8 cellular contexts compared by ENCODE assay signal in the genomic region with DNA sequence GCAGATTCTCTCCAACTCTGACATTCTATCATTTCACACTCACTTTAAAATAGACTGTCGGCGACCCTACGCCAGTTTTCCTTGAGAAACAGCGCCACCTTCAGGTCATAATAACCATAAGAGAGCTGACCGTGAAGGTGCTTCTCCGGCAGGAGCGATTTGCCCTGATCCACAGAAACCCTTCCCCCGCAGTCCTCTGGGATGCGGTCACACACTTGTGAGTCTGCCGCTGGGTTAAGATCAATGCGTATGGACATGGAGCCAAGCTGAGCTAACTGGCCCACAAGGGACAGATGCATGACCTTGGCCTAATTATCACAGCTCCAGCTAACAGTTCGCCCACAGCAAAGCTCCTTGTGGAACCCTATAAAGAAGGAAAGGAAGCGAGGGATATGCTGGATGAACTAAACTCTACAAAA. TPM values are rescaled to one million over a fixed set of nuclear protein-coding genes. Genes with fewer than 3 reads are reported as not detected.
DNase-seq lines count a peak whose midpoint lies in the region; ATAC-seq, FAIRE-seq and TF ChIP-seq lines count a peak whose summit lies in the region.

No MANE protein-coding gene starts in this region.

- H3K4me3 ChIP-seq in BJ (ENCODE audit: low read depth, low read length) (no peak overlapping the region), HCT116 (replicated peaks in 1 of 2; ENCODE audit: low read depth in 1 of 2, low read length in 2 of 2) (peak overlapping the region in 1 of 2 experiments; percentile 13; a peak in 1 of 4 replicates), endothelial cell of umbilical vein (replicated peaks in 1 of 3; ENCODE audit: insufficient read depth in 1 of 3, low read depth in 1 of 3, low read length in 3 of 3) (no peak overlapping the region), mesendoderm (ENCODE audit: low read length) (no peak overlapping the region)

- no peak overlapping the region for H3K23ac ChIP-seq in mesendoderm (ENCODE audit: low read length)

- FAIRE-seq in endothelial cell of umbilical vein (lab: Jason Lieb, UNC): peak; percentile 77

- no peak overlapping the region for H3K56ac ChIP-seq in mesendoderm (ENCODE audit: low read length)

- dilution Hi-C loops in endothelial cell of umbilical vein (cut with MboI; ENCODE audit: extremely low pct_ligation_motif_present, low sequenced_read_pairs): no loop called here

- H2BK15ac ChIP-seq in mesendoderm (replicated peaks; ENCODE audit: low read depth): no peak overlapping the region

- H4K5ac ChIP-seq in mesendoderm (ENCODE audit: low read length): no peak overlapping the region

- H4K8ac ChIP-seq in mesendoderm (ENCODE audit: low read depth, low read length): no peak overlapping the region

- CTCF ChIA-PET in BJ (lab: Yijun Ruan, JAX): interaction anchor here (0.7 to 3.7 kb wide), 34 partner anchors 11 to 370 kb away, joined by 3 to 44 read pairs (median 4); no protein-coding TSS in a partner anchor
- CTCF ChIA-PET in HCT116 (lab: Charles Lee): interaction anchor here (0.5 to 3.3 kb wide), 29 partner anchors 8 to 410 kb away, joined by 3 to 32 read pairs (median 3); a partner anchor contains a TSS
- CTCF ChIA-PET in endothelial cell of umbilical vein (lab: Charles Lee): interaction anchor here (0.6 to 3.9 kb wide), 93 partner anchors 8 to 596 kb away, joined by 3 to 133 read pairs (median 5); a partner anchor contains a TSS

- DNase-seq in BJ (ENCODE audit: low read depth) (no peak), HCT116 (ENCODE audit: low read depth, low spot score) (peak; percentile 68), NCI-H510A (lab: John Stamatoyannopoulos, UW) (peak; percentile 63), endothelial cell of umbilical vein (ENCODE audit: low read depth, low spot score) (peak; percentile 58), mesendoderm (peak; percentile 87)
- peak; percentile 37 for DNase-seq in activated CD4-positive, alpha-beta T cell treated with anti-CD3 and anti-CD28 coated beads, Interleukin-2, amount 50 U/mL, for 1 hour
- peak; percentile 27 for DNase-seq in stimulated activated naive CD4-positive, alpha-beta T cell treated with Interleukin-2 at 50 U/mL for 16 hours (lab: John Stamatoyannopoulos, UW)

- H3K4ac ChIP-seq in mesendoderm (ENCODE audit: low read depth, low read length): no peak overlapping the region

- no peaks in the 10 kb centered on the region for H3K9me2 ChIP-seq in HCT116 (ENCODE audit: insufficient read depth)

- no peaks in the 10 kb centered on the region for H4K20me1 ChIP-seq in HCT116 (ENCODE audit: insufficient read depth)
- no peaks in the 10 kb centered on the region for H4K20me1 ChIP-seq in endothelial cell of umbilical vein (replicated peaks; ENCODE audit: control insufficient read depth, extremely low read depth, insufficient read depth, low read length)

- POLR2A ChIA-PET in BJ (lab: Charles Lee) (interaction anchor here (0.5 kb wide), 1 partner anchor 69 kb away, joined by 4 read pairs; a partner anchor contains a TSS), HCT116 (lab: Charles Lee) (no interaction called here), endothelial cell of umbilical vein (lab: Charles Lee) (no interaction called here)

- WGBS in mesendoderm (ENCODE audit: extremely low coverage, insufficient coverage, low lambda C conversion rate): no CpG with 5 or more reads among the region's 13 CpGs

- no peak overlapping the region for H2AK5ac ChIP-seq in mesendoderm (ENCODE audit: low read length)

- H3K4me2 ChIP-seq in HCT116 (ENCODE audit: low read length) (peak overlapping the region; percentile 67), endothelial cell of umbilical vein (ENCODE audit: insufficient read depth, low read length) (no peak overlapping the region), mesendoderm (ENCODE audit: low read length) (no peak overlapping the region)

- H2BK120ac ChIP-seq in mesendoderm (ENCODE audit: low read depth, low read length): no peak overlapping the region

- H3K9me1 ChIP-seq in endothelial cell of umbilical vein (replicated peaks; ENCODE audit: control insufficient read depth, extremely low read depth, insufficient read depth, low read length): no peaks in the 10 kb centered on the region

- TF ChIP-seq POLR2A in HCT116 (IDR thresholded peaks at IDR 0.05; ENCODE audit: borderline replicate concordance, extremely low read depth, insufficient read depth, insufficient read length) (no peak), endothelial cell of umbilical vein (IDR thresholded peaks at IDR 0.05; ENCODE audit: low read depth, low read length) (no peak)

- intact Hi-C loops in HCT116 (cut with micrococcal nuclease) (loop anchor here (1.0 to 5.0 kb wide), 6 partner anchors 65 to 544 kb away; no protein-coding TSS in a partner anchor), endothelial cell of umbilical vein (cut with micrococcal nuclease) (loop anchor here (1.0 to 5.0 kb wide), 5 partner anchors 70 to 365 kb away; no protein-coding TSS in a partner anchor)

- ATAC-seq in HCT116 (peak; percentile 92), GM21526 (IDR thresholded peaks at IDR 0.05; ENCODE audit: low FRiP score, unreplicated experiment) (no peak)

- H3K36me3 ChIP-seq in BJ (ENCODE audit: control insufficient read depth, insufficient read depth, low read length) (no peaks in the 10 kb centered on the region), HCT116 (ENCODE audit: control insufficient read depth in 1 of 2, insufficient read depth in 2 of 2, low read length in 2 of 2) (no peaks in the 10 kb centered on the region), endothelial cell of umbilical vein (ENCODE audit: control insufficient read depth in 2 of 2, extremely low read depth in 1 of 2, insufficient read depth in 2 of 2, low read length in 2 of 2) (no peaks in the 10 kb centered on the region), mesendoderm (ENCODE audit: control insufficient read depth, insufficient read depth, low read length) (no peaks in the 10 kb centered on the region)

- RAD21 ChIA-PET in HCT116 (lab: Charles Lee; ENCODE audit: low non-redundant PET in 1 of 2, low total read pairs in 2 of 2, uncharacterized antibody in 2 of 2, unreplicated experiment in 2 of 2): interaction anchor here (0.6 to 1.2 kb wide), 8 partner anchors 70 to 408 kb away, joined by 3 to 6 read pairs (median 3); no protein-coding TSS in a partner anchor

- H2BK5ac ChIP-seq in mesendoderm (ENCODE audit: low read length): no peak overlapping the region

- peaks cover 5% of the 10 kb centered on the region for H3K27me3 ChIP-seq in BJ (ENCODE audit: control insufficient read depth, insufficient read depth, low read length)
- no peaks in the 10 kb centered on the region for H3K27me3 ChIP-seq in HCT116 (ENCODE audit: insufficient read depth, low read length)
- no peaks in the 10 kb centered on the region for H3K27me3 ChIP-seq in endothelial cell of umbilical vein (ENCODE audit: control insufficient read depth in 2 of 2, insufficient read depth in 2 of 2, low read length in 2 of 2)
- H3K27me3 ChIP-seq in mesendoderm (ENCODE audit: insufficient read depth, low read length, poor library complexity): no peaks in the 10 kb centered on the region

- no peak overlapping the region for H3K18ac ChIP-seq in mesendoderm (ENCODE audit: low read length)

- H3K27ac ChIP-seq in HCT116 (ENCODE audit: low read depth, low read length): no peak overlapping the region
- no peak overlapping the region for H3K27ac ChIP-seq in endothelial cell of umbilical vein (ENCODE audit: insufficient read depth, low read depth, low read length)
- H3K27ac ChIP-seq in mesendoderm (ENCODE audit: low read depth, low read length): no peak overlapping the region

- H3K9me3 ChIP-seq in HCT116 (ENCODE audit: control insufficient read depth in 1 of 2, insufficient read depth in 1 of 2, low read depth in 1 of 2, low read length in 2 of 2) (no peaks in the 10 kb centered on the region), endothelial cell of umbilical vein (replicated peaks; ENCODE audit: control insufficient read depth, insufficient read depth, low read length) (no peaks in the 10 kb centered on the region)

- H3K4me1 ChIP-seq in HCT116 (ENCODE audit: control insufficient read depth in 1 of 2, insufficient read depth in 2 of 2, low read length in 2 of 2) (peaks cover 0 to 9% of the 10 kb centered on the region in 2 experiments; a peak in 2 of 4 replicates), endothelial cell of umbilical vein (ENCODE audit: control insufficient read depth, extremely low read depth, insufficient read depth, low read length) (no peaks in the 10 kb centered on the region), mesendoderm (ENCODE audit: control insufficient read depth, low read depth, low read length) (no peaks in the 10 kb centered on the region)

- H3K79me2 ChIP-seq in HCT116 (ENCODE audit: insufficient read depth, low read length) (no peaks in the 10 kb centered on the region), endothelial cell of umbilical vein (ENCODE audit: control insufficient read depth, insufficient read depth, low read length) (no peaks in the 10 kb centered on the region), mesendoderm (ENCODE audit: control insufficient read depth, insufficient read depth, low read length) (no peaks in the 10 kb centered on the region)

- BruUV-seq in HCT116 (replicated peaks; lab: Mats Ljungman, UMichigan) (no TSS peak), endothelial cell of umbilical vein (replicated peaks; lab: Mats Ljungman, UMichigan) (no TSS peak)

- no peaks in the 10 kb centered on the region for H3K79me1 ChIP-seq in mesendoderm (ENCODE audit: low read length)

- TF ChIP-seq RAD21 in HCT116 (IDR thresholded peaks at IDR 0.05; ENCODE audit: low read depth): peak; percentile 74

- H2AFZ ChIP-seq in HCT116 (ENCODE audit: low read depth, low read length, poor library complexity, severe bottlenecking) (peak overlapping the region; percentile 89), endothelial cell of umbilical vein (ENCODE audit: low read depth, low read length) (peak overlapping the region; percentile 34)

- TF ChIP-seq CTCF in BJ (IDR thresholded peaks at IDR 0.05; ENCODE audit: insufficient read depth, low read depth, low read length) (peak; percentile 76), HCT116 (IDR thresholded peaks at IDR 0.05 in 2 of 3, conservative IDR thresholded peaks at IDR 0.05 in 1 of 3; ENCODE audit: borderline replicate concordance in 1 of 3, insufficient read depth in 1 of 3, low read depth in 2 of 3, low read length in 2 of 3) (peak; percentile 59 to 82 (median 69)), endothelial cell of umbilical vein (IDR thresholded peaks at IDR 0.05; ENCODE audit: extremely low read depth in 1 of 2, insufficient read depth in 1 of 2, low read depth in 1 of 2, low read length in 2 of 2) (peak; percentile 67)

- no peak overlapping the region for H3K9ac ChIP-seq in HCT116 (ENCODE audit: low read length)
- no peak overlapping the region for H3K9ac ChIP-seq in endothelial cell of umbilical vein (replicated peaks; ENCODE audit: extremely low read depth, insufficient read depth, low read length)
- H3K9ac ChIP-seq in mesendoderm (ENCODE audit: low read length): no peak overlapping the region

RNA-seq across cellular contexts. Expression of a gene that starts 32.8 kb away (rescaled TPM):
- polyA plus RNA-seq in BJ (2011; rRNA removed) (10.3 and 22.2 TPM in 2 replicates), endothelial cell of umbilical vein (19.8 and 22.8 TPM in 2 replicates)
- 5.5 and 5.7 TPM in 2 replicates for polyA minus RNA-seq in BJ (2011; rRNA and poly(A)+ RNA removed)
- total RNA-seq in HCT116 (2021; ENCODE audit: unreplicated experiment) (12.3 TPM), endothelial cell of umbilical vein (37.0 and 42.1 TPM in 2 replicates)
- polyA plus RNA-seq in HCT116 (2012): 7.6 and 9.1 TPM in 2 replicates
- polyA plus RNA-seq in endothelial cell of umbilical vein (2011; cell fraction: cytosol; rRNA removed): 29.7 and 31.4 TPM in 2 replicates
- 23.2 and 27.8 TPM in 2 replicates for polyA plus RNA-seq in endothelial cell of umbilical vein (2011; cell fraction: nucleus; rRNA removed)
- 37.4 and 42.8 TPM in 2 replicates for polyA plus RNA-seq in endothelial cell of umbilical vein (2012)
- polyA minus RNA-seq in endothelial cell of umbilical vein: 33.0 and 44.7 TPM in 2 replicates
- 7.1 TPM for polyA minus RNA-seq in endothelial cell of umbilical vein (2011; cell fraction: cytosol; rRNA and poly(A)+ RNA removed)
- 17.0 and 28.1 TPM in 2 replicates for polyA minus RNA-seq in endothelial cell of umbilical vein (2011; cell fraction: nucleus; rRNA and poly(A)+ RNA removed)
- polyA plus RNA-seq in mesendoderm (2013, experiment 1 of 2): 7.5 TPM
- polyA plus RNA-seq in mesendoderm (2013, experiment 2 of 2): 7.3 TPM
